ENCODE assay signal across 13 cellular contexts in genomic region chr1:180507826-180508724, GRCh38. TPM values are rescaled to one million over a fixed set of nuclear protein-coding genes. Genes with fewer than 3 reads are reported as not detected.
DNase-seq lines count a peak whose midpoint lies in the region; ATAC-seq, FAIRE-seq and TF ChIP-seq lines count a peak whose summit lies in the region.
"Had no signal": no experiment of that assay in that cellular context is flagged by ENCODE, and none has a peak within 500 bp of the region (broad histone marks: within the 10 kb centered on the region; RNA-seq: fewer than 3 reads in every experiment).

No MANE protein-coding gene starts in this region.

- H3K27ac ChIP-seq in A549, result no peak overlapping the region
- H3K27ac ChIP-seq in dorsolateral prefrontal cortex, result no peak overlapping the region
- H3K27ac ChIP-seq: esophagus muscularis mucosa, lower lobe of right lung, PC-9 had no signal

- 89% methylated on average over 15 of the region's 15 CpGs for whole genome bisulfite sequencing in A549 (ENCODE audit: missing lambda C conversion rate)

- no peak overlapping the region for H3K4me3 ChIP-seq in A549
- H3K4me3 ChIP-seq in dorsolateral prefrontal cortex, result no peak overlapping the region
- H3K4me3 ChIP-seq: esophagus muscularis mucosa, lower lobe of right lung, PC-9 had no signal

- DNase-seq in A549 (ENCODE audit: low read depth in 1 of 2, low spot score in 1 of 2) (peak in 1 of 2 experiments; percentile 46), Daoy (ENCODE audit: low read depth) (peak; percentile 39), OCI-M1 (lab: John Stamatoyannopoulos, UW) (peak; percentile 68), erythroblast (lab: John Stamatoyannopoulos, UW) (peak; percentile 42 to 64), dorsolateral prefrontal cortex (no peak), GM12891 (ENCODE audit: insufficient read length, low spot score) (no peak), SIG-M5 treated with dmso at 0.1 percent for 504 hours (lab: John Stamatoyannopoulos, UW; ENCODE audit: unreplicated experiment) (no peak)
- DNase-seq: activated CD4-positive, alpha-beta T cell treated with anti-CD3 and anti-CD28 coated beads, Interleukin-2, amount 50 U/mL, for 1 hour; lower lobe of right lung had no signal

- no peaks in the 10 kb centered on the region for H3K27me3 ChIP-seq in dorsolateral prefrontal cortex

- H3K4me2 ChIP-seq in A549, result no peak overlapping the region
- H3K4me2 ChIP-seq: PC-9 had no signal

- POLR2A ChIA-PET in A549 (lab: Yijun Ruan, JAX), result no interaction called here

- TF ChIP-seq POLR2A in A549 (IDR thresholded peaks at IDR 0.05; ENCODE audit: low read length) (no peak), erythroblast (IDR thresholded peaks at IDR 0.05; ENCODE audit: low read length) (no peak), GM12891 (IDR thresholded peaks at IDR 0.05; ENCODE audit: low read depth, low read length) (no peak)

- intact Hi-C loops in dorsolateral prefrontal cortex (cut with DNase I), result loop anchor here (10.0 kb wide), 2 partner anchors 637 to 647 kb away; no protein-coding TSS in a partner anchor

- TF ChIP-seq EP300 in A549 (IDR thresholded peaks at IDR 0.05), result no peak

- peaks cover 10% of the 10 kb centered on the region; the same call in 1 of the 3 replicates for H3K4me1 ChIP-seq in A549

- H3K9me3 ChIP-seq in A549, result no peaks in the 10 kb centered on the region
- H3K9me3 ChIP-seq: esophagus muscularis mucosa, lower lobe of right lung had no signal

- TF ChIP-seq RAD21 in A549 (conservative IDR thresholded peaks at IDR 0.05 in 1 of 2, IDR thresholded peaks at IDR 0.05 in 1 of 2), result no peak

- CTCF ChIA-PET in A549 (lab: Yijun Ruan, JAX), result interaction anchor here (0.7 to 1.1 kb wide), 4 partner anchors 8 to 824 kb away, joined by 3 to 6 read pairs (median 4); no protein-coding TSS in a partner anchor

- TF ChIP-seq CTCF in A549 (IDR thresholded peaks at IDR 0.05) (no peak), dorsolateral prefrontal cortex (IDR thresholded peaks at IDR 0.05 in 54 of 56, conservative IDR thresholded peaks at IDR 0.05 in 2 of 56; ENCODE audit: low read depth in 1 of 56, partially characterized antibody in 56 of 56) (no peak)

- FAIRE-seq in A549 (lab: Jason Lieb, UNC), result no peak
- FAIRE-seq in GM12891 (lab: Jason Lieb, UNC), result no peak

- ATAC-seq in A549, result no peak; a peak in 1 of 6 replicates
- ATAC-seq in GM21717 (IDR thresholded peaks at IDR 0.05; ENCODE audit: unreplicated experiment), result no peak
- ATAC-seq: lower lobe of right lung had no signal

TF ChIP-seq in A549, 52 proteins besides CTCF, POLR2A, EP300 and RAD21:
- no peak for TF ChIP-seq FOSL2 (IDR thresholded peaks at IDR 0.05)
- TF ChIP-seq FOSL2 (CRISPR knock-in tag; IDR thresholded peaks at IDR 0.05), result peak; percentile 94
- TF ChIP-seq RNF2 (IDR thresholded peaks at IDR 0.05; ENCODE audit: borderline replicate concordance, low read depth), result no peak

TF ChIP-seq in GM12891, 5 proteins besides CTCF, POLR2A, EP300 and RAD21:
- TF ChIP-seq PAX5 (IDR thresholded peaks at IDR 0.05; ENCODE audit: insufficient read depth, low read length, severe bottlenecking) (no peak), POLR2AphosphoS5 (IDR thresholded peaks at IDR 0.05; ENCODE audit: low read depth, low read length) (no peak), TAF1 (IDR thresholded peaks at IDR 0.05; ENCODE audit: low read depth, low read length) (no peak), SPI1 (IDR thresholded peaks at IDR 0.05; ENCODE audit: low read depth, low read length) (no peak), POU2F2 (IDR thresholded peaks at IDR 0.05; ENCODE audit: low read depth, low read length) (no peak)

RNA-seq across cellular contexts. Expression of gene ACBD6, which starts 5.7 kb away (rescaled TPM):
- 78.7 and 91.3 TPM in 2 replicates for polyA plus RNA-seq in A549 (2011; rRNA removed)
- polyA plus RNA-seq in A549 (2012; cell fraction: cytosol; rRNA removed), result 55.5 and 58.7 TPM in 2 replicates
- polyA plus RNA-seq in A549 (2012; cell fraction: nucleus; rRNA removed), result 66.8 and 68.1 TPM in 2 replicates
- polyA plus RNA-seq in A549 (2017; fragmentation: RNase III; extraction: RNeasy Plus Mini Kit Qiagen cat#74134 plus additional on column Dnase treatment), result 59.8 to 61.4 TPM (median 61.4 TPM) in 3 replicates
- polyA minus RNA-seq in A549 (2011; rRNA and poly(A)+ RNA removed), result 91.5 and 94.8 TPM in 2 replicates
- 58.7 and 71.8 TPM in 2 replicates for total RNA-seq in Daoy (2014; rRNA removed; shearing (Covaris generic))
- 10 to 100 TPM; 31.2 to 64.0 (median 43.3) TPM for total RNA-seq in dorsolateral prefrontal cortex
- 58.9 TPM for polyA plus RNA-seq in GM12891 (2012; ENCODE audit: low read depth, missing spikeins)

RNA-seq across cellular contexts. Expression of gene OVAAL, which starts 50.7 kb away (rescaled TPM):
- polyA plus RNA-seq in A549 (2011; rRNA removed) (not detected in 2 replicates), A549 (2017; fragmentation: RNase III; extraction: RNeasy Plus Mini Kit Qiagen cat#74134 plus additional on column Dnase treatment) (0.08 to 0.12 TPM (median 0.09 TPM) in 3 replicates)
- polyA plus RNA-seq in A549 (2012; cell fraction: cytosol; rRNA removed), result 0.03 TPM in 1 of 2 replicates, not detected in the other
- polyA plus RNA-seq in A549 (2012; cell fraction: nucleus; rRNA removed), result 0.04 TPM in 1 of 2 replicates, not detected in the other
- not detected in 2 replicates for polyA minus RNA-seq in A549 (2011; rRNA and poly(A)+ RNA removed)
- total RNA-seq in Daoy (2014; rRNA removed; shearing (Covaris generic)), result 1.1 TPM in 1 of 2 replicates, not detected in the other
- under 1 TPM in 1 of 120 experiments, not detected in 119; 0.34 TPM for total RNA-seq in dorsolateral prefrontal cortex
- not detected for polyA plus RNA-seq in GM12891 (2012; ENCODE audit: low read depth, missing spikeins)
- total RNA-seq: esophagus muscularis mucosa, lower lobe of right lung, PC-9 had no signal
- polyA plus RNA-seq: adipose tissue had no signal

Comparison
In these comparisons a context has a peak if more than half of its experiments do, and no peak if none do; other contexts are left out.
1. DNase-seq: peak in Daoy (single experiment), OCI-M1 (single experiment) and erythroblast (2 of 2); none in dorsolateral prefrontal cortex (0 of 10), GM12891 (single experiment) and SIG-M5 treated with dmso at 0.1 percent for 504 hours (single experiment).